In genomic region chr9:110808599-110808980, GRCh38 we compare ENCODE assay signal across 9 cellular contexts.
A peak's percentile ranks its signal among the peaks of the same experiment; 100 is the strongest.
DNase-seq lines count a peak whose midpoint lies in the region; ATAC-seq and TF ChIP-seq lines count a peak whose summit lies in the region.
"Had no signal": no experiment of that assay in that cellular context is flagged by ENCODE, and none has a peak within 500 bp of the region (broad histone marks: within the 10 kb centered on the region; RNA-seq: fewer than 3 reads in every experiment).

No MANE protein-coding gene starts in this region.

- H3K4me3 Mint-ChIP-seq in HFFc6 = no peak overlapping the region

- no peaks in the 10 kb centered on the region for H3K36me3 ChIP-seq in GM06990 (ENCODE audit: control insufficient read depth, insufficient read depth, low read length)

- H3K4me1 Mint-ChIP-seq in HFFc6 (ENCODE audit: low read depth) = peaks cover 46% of the 10 kb centered on the region

- H3K36me3 Mint-ChIP-seq in HFFc6 (ENCODE audit: low read depth) = peaks cover 16% of the 10 kb centered on the region; the same call in 1 of the 2 replicates

- H3K27ac Mint-ChIP-seq in HFFc6 = no peak overlapping the region

- peak overlapping the region; percentile 56 for H3K4me3 ChIP-seq in GM06990 (replicated peaks; ENCODE audit: low read depth, low read length)

- no peaks in the 10 kb centered on the region for H3K27me3 ChIP-seq in GM06990 (replicated peaks; ENCODE audit: control insufficient read depth, insufficient read depth, low read length)

- ATAC-seq in GM19324 (IDR thresholded peaks at IDR 0.05; ENCODE audit: low FRiP score, unreplicated experiment) (peak; percentile 98), HG02763 (IDR thresholded peaks at IDR 0.05; ENCODE audit: unreplicated experiment) (peak; percentile 97), HG03521 (IDR thresholded peaks at IDR 0.05; ENCODE audit: unreplicated experiment) (peak; percentile 90), Right ventricle myocardium inferior (no peak)

- H3K9me3 Mint-ChIP-seq in HFFc6 = no peaks in the 10 kb centered on the region; the same call in 1 of the 2 replicates

- H3K27me3 Mint-ChIP-seq in HFFc6 (ENCODE audit: insufficient read depth) = no peaks in the 10 kb centered on the region; the same call in 1 of the 2 replicates

- intact Hi-C loops in Right ventricle myocardium inferior (cut with DNase I) = no loop called here

- DNase-seq in GM06990 (ENCODE audit: extremely low read depth, insufficient read length) (peak; percentile 84), Right ventricle myocardium inferior (ENCODE audit: missing footprints) (no peak), HFFc6 (no peak), islet precursor cell (no peak), occipital lobe (lab: John Stamatoyannopoulos, UW) (no peak)
- DNase-seq: NCI-H2171 had no signal

- TF ChIP-seq CTCF in GM06990 (IDR thresholded peaks at IDR 0.05; ENCODE audit: insufficient read depth, low read length, poor library complexity, severe bottlenecking) (no peak), HFFc6 (IDR thresholded peaks at IDR 0.05) (no peak)
